ENCODE assay signal across 8 cellular contexts in genomic region chr4:42396361-42397255, GRCh38. TPM values are rescaled to one million over a fixed set of nuclear protein-coding genes. Genes with fewer than 3 reads are reported as not detected.
DNase-seq lines count a peak whose midpoint lies in the region; ATAC-seq and TF ChIP-seq lines count a peak whose summit lies in the region.

No MANE protein-coding gene starts in this region.

- intact Hi-C loops in dorsolateral prefrontal cortex (cut with DNase I): no loop called here

- H3K36me3 ChIP-seq in neuron (ENCODE audit: insufficient read depth, low read length): no peaks in the 10 kb centered on the region

- ATAC-seq in HG03159 (IDR thresholded peaks at IDR 0.05; ENCODE audit: unreplicated experiment): peak; percentile 14

- H3K9me3 ChIP-seq in neuron (ENCODE audit: low read length): no peaks in the 10 kb centered on the region

- POLR2A ChIA-PET in RWPE1 (lab: Yijun Ruan, JAX; ENCODE audit: low non-redundant PET): no interaction called here

- H3K27me3 ChIP-seq in dorsolateral prefrontal cortex (peaks cover 0 to 62% (median 36%) of the 10 kb centered on the region in 45 donors), neuron (ENCODE audit: insufficient read depth, low read length) (peaks cover 80% of the 10 kb centered on the region)

- H2AFZ ChIP-seq in neuron (ENCODE audit: low read depth, low read length): no peak overlapping the region

- H3K27ac ChIP-seq in dorsolateral prefrontal cortex (no peak overlapping the region), RWPE1 (no peak overlapping the region)

- CTCF ChIA-PET in RWPE1 (lab: Yijun Ruan, JAX): interaction anchor here (0.5 to 0.7 kb wide), 4 partner anchors 141 to 576 kb away, joined by 3 to 4 read pairs (median 4); no protein-coding TSS in a partner anchor

- TF ChIP-seq CTCF in dorsolateral prefrontal cortex (IDR thresholded peaks at IDR 0.05 in 54 of 56, conservative IDR thresholded peaks at IDR 0.05 in 2 of 56; ENCODE audit: low read depth in 1 of 56, partially characterized antibody in 56 of 56) (no peak), RWPE1 (conservative IDR thresholded peaks at IDR 0.05; ENCODE audit: low read depth) (no peak)

- DNase-seq in DMS53 (lab: John Stamatoyannopoulos, UW) (peak; percentile 67), dorsolateral prefrontal cortex (peak in 1 of 10 donors; percentile 14), NCI-H2107 treated with DMSO at 0.1 percent for 48 hours (lab: John Stamatoyannopoulos, UW; ENCODE audit: unreplicated experiment) (no peak), cortex of kidney (lab: John Stamatoyannopoulos, UW) (no peak), RWPE1 (ENCODE audit: low spot score) (no peak), NCI-H1930 (lab: John Stamatoyannopoulos, UW) (no peak)

- H3K4me3 ChIP-seq in dorsolateral prefrontal cortex (peak overlapping the region; percentile 38 to 76 (median 59)), neuron (ENCODE audit: low read length) (peak overlapping the region; percentile 21)

- peaks cover 29% of the 10 kb centered on the region for H3K4me1 ChIP-seq in neuron (ENCODE audit: insufficient read depth, low read length)

RNA-seq across cellular contexts. Expression of gene SHISA3, which starts 0.7 kb away (rescaled TPM):
- total RNA-seq in dorsolateral prefrontal cortex: 1 to 10 TPM in 50 of 120 experiments, under 1 TPM in 61, not detected in 9; 0.28 to 5.6 (median 0.90) TPM
